ENCODE assay signal across 8 cellular contexts in the genomic region with DNA sequence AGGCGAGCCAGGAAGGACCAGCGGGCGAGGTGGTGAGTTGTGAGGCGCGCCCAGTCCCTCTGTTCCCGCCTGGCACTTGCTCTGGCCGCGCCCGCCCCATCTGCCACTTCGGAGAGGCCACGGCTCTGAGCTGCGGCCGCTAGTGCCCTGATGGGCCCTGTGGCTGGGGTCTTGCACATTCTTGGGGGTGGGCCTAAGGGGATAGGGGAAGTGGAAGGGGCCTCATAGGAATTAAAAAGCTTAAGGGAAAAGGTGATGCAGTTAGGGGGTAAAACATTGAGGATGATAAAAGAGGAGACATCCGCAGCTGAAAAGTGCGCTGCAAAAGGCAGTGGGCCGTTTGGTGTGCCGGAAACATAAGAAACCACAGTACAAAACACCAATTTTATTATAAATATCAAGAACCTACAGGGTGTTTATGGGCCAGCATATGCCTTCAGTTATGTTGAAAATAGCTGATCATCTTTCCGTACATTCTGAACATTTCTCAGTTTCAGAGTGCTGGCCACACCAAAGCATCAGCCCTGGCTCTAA. TPM values are rescaled to one million over a fixed set of nuclear protein-coding genes. Genes with fewer than 3 reads are reported as not detected.
A peak's percentile ranks its signal among the peaks of the same experiment; 100 is the strongest.
DNase-seq lines count a peak whose midpoint lies in the region; ATAC-seq and TF ChIP-seq lines count a peak whose summit lies in the region.

No MANE protein-coding gene starts in this region.

- H3K27me3 ChIP-seq in skeletal muscle satellite cell (ENCODE audit: control insufficient read depth, insufficient read depth, low read length) (no peaks in the 10 kb centered on the region), SJCRH30 (peaks cover 22% of the 10 kb centered on the region)

- H3K4me3 ChIP-seq in SK-N-MC (peak overlapping the region; percentile 73), fibroblast of the aortic adventitia (ENCODE audit: low read depth, low read length) (peak overlapping the region; percentile 88), skeletal muscle satellite cell (ENCODE audit: low read length) (peak overlapping the region; percentile 93), SJCRH30 (no peak overlapping the region)

- H3K4me2 ChIP-seq in skeletal muscle satellite cell (ENCODE audit: low read length), result peak overlapping the region; percentile 94

- TF ChIP-seq CTCF in fibroblast of the aortic adventitia (IDR thresholded peaks at IDR 0.05; ENCODE audit: insufficient read depth, low read length) (no peak), GM13976 (IDR thresholded peaks at IDR 0.05; ENCODE audit: borderline replicate concordance, control extremely low read depth, extremely low read depth, insufficient read depth, missing control alignments) (no peak)

- peak; percentile 90 for TF ChIP-seq POLR2A in GM18951 (IDR thresholded peaks at IDR 0.05; ENCODE audit: extremely low read depth, insufficient read depth, insufficient read length)

- H3K9ac ChIP-seq in SK-N-MC (ENCODE audit: insufficient read length) (no peak overlapping the region), skeletal muscle satellite cell (ENCODE audit: low read depth, low read length) (peak overlapping the region; percentile 87)

- ATAC-seq in HG02885 (IDR thresholded peaks at IDR 0.05; ENCODE audit: poor library complexity, unreplicated experiment) (no peak), HG02884 (IDR thresholded peaks at IDR 0.05; ENCODE audit: unreplicated experiment) (no peak)

- H3K27ac ChIP-seq in SK-N-MC, result no peak overlapping the region
- H3K27ac ChIP-seq in SJCRH30, result no peak overlapping the region

- DNase-seq in SK-N-MC (ENCODE audit: low read depth, low spot score) (no peak), fibroblast of the aortic adventitia (ENCODE audit: low read depth) (no peak), SJCRH30 (no peak), GM13976 (ENCODE audit: low spot score) (no peak)

- in situ Hi-C loops in GM18951 (cut with MboI; ENCODE audit: low sequenced_read_pairs, unreplicated experiment) (no loop called here), GM13976 (cut with MboI; ENCODE audit: low sequenced_read_pairs, unreplicated experiment) (no loop called here)

- no peaks in the 10 kb centered on the region for H3K36me3 ChIP-seq in SK-N-MC (ENCODE audit: insufficient read depth, low read length)
- peaks cover 13% of the 10 kb centered on the region for H3K36me3 ChIP-seq in skeletal muscle satellite cell (ENCODE audit: insufficient read depth, low read length)
- no peaks in the 10 kb centered on the region for H3K36me3 ChIP-seq in SJCRH30

- peaks cover 2% of the 10 kb centered on the region for H3K4me1 ChIP-seq in skeletal muscle satellite cell (ENCODE audit: control insufficient read depth, insufficient read depth, low read length)
- no peaks in the 10 kb centered on the region for H3K4me1 ChIP-seq in SJCRH30

- H3K9me3 ChIP-seq in SK-N-MC (ENCODE audit: low read depth, low read length), result no peaks in the 10 kb centered on the region
- no peaks in the 10 kb centered on the region for H3K9me3 ChIP-seq in skeletal muscle satellite cell (replicated peaks; ENCODE audit: low read length)
- no peaks in the 10 kb centered on the region for H3K9me3 ChIP-seq in SJCRH30 (replicated peaks)

RNA-seq across cellular contexts. Expression of a gene that starts 1.1 kb away (rescaled TPM):
- 36.2 and 38.0 TPM in 2 replicates for total RNA-seq in fibroblast of the aortic adventitia (ENCODE audit: low replicate concordance)
- 31.0 and 40.1 TPM in 2 replicates for total RNA-seq in skeletal muscle satellite cell (2012; rRNA removed)
- 0.18 and 0.33 TPM in 2 replicates for total RNA-seq in SJCRH30 (2014; rRNA removed; shearing (Covaris generic))

RNA-seq across cellular contexts. Expression of a gene that starts 6.4 kb away (rescaled TPM):
- total RNA-seq in fibroblast of the aortic adventitia (ENCODE audit: low replicate concordance), result 12.4 and 17.0 TPM in 2 replicates
- 11.7 and 13.3 TPM in 2 replicates for total RNA-seq in skeletal muscle satellite cell (2012; rRNA removed)
- 17.1 and 17.4 TPM in 2 replicates for total RNA-seq in SJCRH30 (2014; rRNA removed; shearing (Covaris generic))

RNA-seq across cellular contexts. Expression of a gene that starts 8.6 kb away (rescaled TPM):
- 11.9 and 25.2 TPM in 2 replicates for total RNA-seq in fibroblast of the aortic adventitia (ENCODE audit: low replicate concordance)
- total RNA-seq in skeletal muscle satellite cell (2012; rRNA removed), result 25.8 and 28.9 TPM in 2 replicates
- 0.43 and 0.81 TPM in 2 replicates for total RNA-seq in SJCRH30 (2014; rRNA removed; shearing (Covaris generic))

RNA-seq across cellular contexts. Expression of a gene that starts 9.1 kb away (rescaled TPM):
- total RNA-seq in fibroblast of the aortic adventitia (ENCODE audit: low replicate concordance), result 10.8 and 11.5 TPM in 2 replicates
- total RNA-seq in skeletal muscle satellite cell (2012; rRNA removed), result 3.3 and 10.1 TPM in 2 replicates
- 0.18 TPM in 1 of 2 replicates, not detected in the other for total RNA-seq in SJCRH30 (2014; rRNA removed; shearing (Covaris generic))

RNA-seq across cellular contexts. Expression of a gene that starts 28.1 kb away (rescaled TPM):
- total RNA-seq in fibroblast of the aortic adventitia (ENCODE audit: low replicate concordance), result 2.6 TPM in 1 of 2 replicates, not detected in the other
- total RNA-seq in skeletal muscle satellite cell (2012; rRNA removed), result 0.22 and 1.3 TPM in 2 replicates
- 0.10 and 0.28 TPM in 2 replicates for total RNA-seq in SJCRH30 (2014; rRNA removed; shearing (Covaris generic))

Comparison
In these comparisons a context has a peak if more than half of its experiments do, and no peak if none do; other contexts are left out.
1. RNA of a gene that starts 1.1 kb away (total RNA-seq): 36.2 to 38.0 TPM in fibroblast of the aortic adventitia; 0.18 to 0.33 TPM in SJCRH30; every median in the first group is over 10 times any median in the second.